In the genomic region with DNA sequence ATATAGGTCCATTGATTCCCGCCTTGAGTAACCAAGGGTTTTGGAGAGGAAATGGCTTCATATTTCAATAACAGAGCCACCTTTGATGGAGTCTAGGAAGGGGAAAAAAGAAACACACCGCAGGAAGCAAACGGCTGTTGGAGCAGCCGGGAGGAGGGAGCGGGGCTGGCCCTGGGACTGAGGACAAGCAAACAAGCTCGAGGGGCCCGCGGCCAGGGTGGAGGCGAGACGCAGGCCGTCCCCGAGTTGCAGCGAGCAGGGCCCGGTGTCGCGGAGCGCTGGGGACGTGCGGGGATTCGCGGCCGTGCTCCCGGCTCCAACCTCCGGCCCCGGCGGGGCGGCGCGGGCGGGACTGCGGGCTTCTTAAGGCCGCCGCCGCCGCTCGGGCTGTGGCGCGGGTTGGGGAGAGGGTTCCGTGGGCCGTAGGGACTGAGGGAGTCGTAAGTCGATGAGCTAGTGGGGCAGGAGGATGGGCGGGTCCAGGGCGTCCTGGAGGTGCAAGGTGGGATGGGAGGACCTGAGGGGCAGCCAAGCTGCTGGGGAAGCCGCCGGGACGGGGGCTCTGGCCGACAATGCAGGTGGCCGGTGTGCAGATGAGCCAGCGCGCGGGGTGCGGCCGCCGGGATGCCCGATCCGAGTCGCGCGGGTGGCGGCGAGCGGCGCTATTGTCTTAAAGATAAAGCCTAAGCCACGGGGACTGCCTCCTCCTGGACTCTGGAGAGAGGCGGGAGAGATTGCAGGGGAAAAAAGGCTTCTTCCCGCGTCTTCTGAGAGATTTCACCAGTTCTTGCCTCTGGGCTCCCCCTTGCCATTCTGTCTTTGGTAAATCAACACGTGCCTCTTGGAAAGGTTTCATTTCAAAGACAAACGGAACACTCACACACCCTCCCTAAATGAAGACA, we compare ENCODE assay signal across 8 cellular contexts. TPM values are rescaled to one million over a fixed set of nuclear protein-coding genes. Genes with fewer than 3 reads are reported as not detected.
DNase-seq lines count a peak whose midpoint lies in the region; ATAC-seq and TF ChIP-seq lines count a peak whose summit lies in the region.

No MANE protein-coding gene starts in this region.

- no peak for TF ChIP-seq CTCF in glutamatergic neuron (IDR thresholded peaks at IDR 0.05; ENCODE audit: partially characterized antibody, unreplicated experiment)

- ATAC-seq in activated T-cell treated with anti-CD3 and anti-CD28 coated beads, Interleukin-2, amount 50 U/mL, for 72 hours (replicated peaks in 1 of 2): peak; percentile 38 to 40

- H3K4me3 Mint-ChIP-seq in T-helper 1 cell treated with Interleukin-12 subunit alpha and Interleukin-12 subunit beta and Interleukin-4 antibody, amounts not matched to agents 30 μg/mL and 1 μg/mL, for 36 hours: peak overlapping the region; percentile 63
- H3K4me3 Mint-ChIP-seq in activated T-cell treated with anti-CD3 and anti-CD28 coated beads, Interleukin-2, amount 50 U/mL, for 72 hours: peak overlapping the region; percentile 80
- H3K4me3 Mint-ChIP-seq in glutamatergic neuron (ENCODE audit: unreplicated experiment): peak overlapping the region; percentile 95

- H3K36me3 Mint-ChIP-seq in T-helper 1 cell treated with Interleukin-12 subunit alpha and Interleukin-12 subunit beta and Interleukin-4 antibody, amounts not matched to agents 30 μg/mL and 1 μg/mL, for 36 hours (ENCODE audit: low read depth): no peaks in the 10 kb centered on the region
- H3K36me3 Mint-ChIP-seq in activated T-cell treated with anti-CD3 and anti-CD28 coated beads, Interleukin-2, amount 50 U/mL, for 72 hours (ENCODE audit: insufficient read depth in 2 of 2): no peaks in the 10 kb centered on the region
- no peaks in the 10 kb centered on the region for H3K36me3 Mint-ChIP-seq in glutamatergic neuron (ENCODE audit: unreplicated experiment)

- DNase-seq in T-helper 1 cell (no peak), HCEC 1CT (peak; percentile 41), NCI-H187 treated with DMSO at 0.1 percent for 48 hours (lab: John Stamatoyannopoulos, UW) (peak; percentile 10), glutamatergic neuron (peak; percentile 86), nucleus accumbens (lab: John Stamatoyannopoulos, UW) (peak in 51 of 56 donors; percentile 15 to 84 (median 51)), GM19240 (ENCODE audit: insufficient read length, low spot score) (no peak)
- peak; percentile 3 to 12 for DNase-seq in activated T-cell treated with anti-CD3 and anti-CD28 coated beads, Interleukin-2, amount 50 U/mL, for 72 hours

- H3K27me3 Mint-ChIP-seq in T-helper 1 cell treated with Interleukin-12 subunit alpha and Interleukin-12 subunit beta and Interleukin-4 antibody, amounts not matched to agents 30 μg/mL and 1 μg/mL, for 36 hours (ENCODE audit: low read depth): peaks cover 55% of the 10 kb centered on the region
- H3K27me3 Mint-ChIP-seq in activated T-cell treated with anti-CD3 and anti-CD28 coated beads, Interleukin-2, amount 50 U/mL, for 72 hours (ENCODE audit: low read depth): peaks cover 56% of the 10 kb centered on the region
- peaks cover 5% of the 10 kb centered on the region for H3K27me3 Mint-ChIP-seq in glutamatergic neuron (ENCODE audit: unreplicated experiment)

- H3K27ac Mint-ChIP-seq in T-helper 1 cell treated with Interleukin-12 subunit alpha and Interleukin-12 subunit beta and Interleukin-4 antibody, amounts not matched to agents 30 μg/mL and 1 μg/mL, for 36 hours: no peak overlapping the region
- H3K27ac Mint-ChIP-seq in activated T-cell treated with anti-CD3 and anti-CD28 coated beads, Interleukin-2, amount 50 U/mL, for 72 hours: no peak overlapping the region
- H3K27ac Mint-ChIP-seq in glutamatergic neuron (ENCODE audit: unreplicated experiment): peak overlapping the region; percentile 87

- no peaks in the 10 kb centered on the region for H3K9me3 Mint-ChIP-seq in T-helper 1 cell treated with Interleukin-12 subunit alpha and Interleukin-12 subunit beta and Interleukin-4 antibody, amounts not matched to agents 30 μg/mL and 1 μg/mL, for 36 hours
- no peaks in the 10 kb centered on the region for H3K9me3 Mint-ChIP-seq in activated T-cell treated with anti-CD3 and anti-CD28 coated beads, Interleukin-2, amount 50 U/mL, for 72 hours
- peaks cover 9% of the 10 kb centered on the region for H3K9me3 Mint-ChIP-seq in glutamatergic neuron (ENCODE audit: unreplicated experiment)

- H3K4me1 Mint-ChIP-seq in T-helper 1 cell treated with Interleukin-12 subunit alpha and Interleukin-12 subunit beta and Interleukin-4 antibody, amounts not matched to agents 30 μg/mL and 1 μg/mL, for 36 hours (ENCODE audit: low read depth): peaks cover 6% of the 10 kb centered on the region
- peaks cover 6% of the 10 kb centered on the region for H3K4me1 Mint-ChIP-seq in activated T-cell treated with anti-CD3 and anti-CD28 coated beads, Interleukin-2, amount 50 U/mL, for 72 hours (ENCODE audit: low read depth)
- peaks cover 41% of the 10 kb centered on the region for H3K4me1 Mint-ChIP-seq in glutamatergic neuron (ENCODE audit: low read depth, unreplicated experiment)

RNA-seq across cellular contexts. Expression of a gene that starts 1.5 kb away (rescaled TPM):
- not detected for total RNA-seq in activated T-cell treated with anti-CD3 and anti-CD28 coated beads, Interleukin-2, amount 50 U/mL, for 72 hours
- total RNA-seq in glutamatergic neuron (ENCODE audit: unreplicated experiment): 2.9 TPM

Comparison
In these comparisons a context has a peak if more than half of its experiments do, and no peak if none do; other contexts are left out.
1. DNase-seq: peak in HCEC 1CT (single experiment), NCI-H187 treated with DMSO at 0.1 percent for 48 hours (single experiment), activated T-cell treated with anti-CD3 and anti-CD28 coated beads, Interleukin-2, amount 50 U/mL, for 72 hours (2 of 2), glutamatergic neuron (single experiment) and nucleus accumbens (51 of 56); none in T-helper 1 cell (0 of 5) and GM19240 (single experiment).
2. Peak in every context shown above with its lines, with median percentiles within 50 percentile points of each other: H3K4me3 Mint-ChIP-seq.